ENCODE assay signal across 17 cellular contexts in the genomic region with DNA sequence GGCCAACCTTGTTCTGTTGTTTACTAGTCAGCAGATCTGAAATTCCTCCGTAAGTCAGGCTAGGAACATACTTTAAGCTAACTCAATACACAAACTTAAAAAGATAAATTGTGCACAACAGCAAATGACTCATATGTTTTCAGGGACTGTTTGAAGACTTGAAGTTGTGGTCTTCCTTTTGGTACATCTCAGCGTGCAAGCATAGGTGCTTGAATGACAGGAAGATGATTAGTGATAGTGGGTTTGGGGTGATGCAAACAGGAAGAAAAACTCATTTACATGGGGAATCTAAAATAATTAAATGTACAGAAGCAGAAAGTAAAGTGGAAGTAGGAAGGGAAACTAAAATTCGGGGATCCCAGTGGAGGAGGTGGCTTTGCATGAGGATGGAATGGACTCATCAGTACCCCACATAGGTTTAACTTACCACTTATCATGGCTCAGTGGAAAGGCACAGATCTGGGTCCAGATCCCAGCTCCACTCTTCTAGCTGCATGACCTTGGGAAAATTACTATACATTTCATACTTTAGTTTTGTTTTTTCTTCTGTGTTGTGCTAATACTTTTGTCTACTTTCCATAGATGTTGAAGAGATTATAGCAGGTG.
DNase-seq lines count a peak whose midpoint lies in the region; ATAC-seq, FAIRE-seq and TF ChIP-seq lines count a peak whose summit lies in the region.
"Had no signal": no experiment of that assay in that cellular context is flagged by ENCODE, and none has a peak within 500 bp of the region (broad histone marks: within the 10 kb centered on the region; RNA-seq: fewer than 3 reads in every experiment).

No MANE protein-coding gene starts in this region.

- DNase-seq in activated naive CD4-positive, alpha-beta T cell treated with anti-CD3 and anti-CD28 coated beads for 36 hours, result peak; percentile 22
- DNase-seq in activated naive CD4-positive, alpha-beta T cell (lab: John Stamatoyannopoulos, UW), result no peak
- peak; percentile 29 for DNase-seq in activated CD4-positive, alpha-beta memory T cell treated with anti-CD3 and anti-CD28 coated beads for 36 hours
- no peak for DNase-seq in effector memory CD4-positive, alpha-beta T cell
- DNase-seq in upper lobe of right lung (no peak), GM10248 (ENCODE audit: extremely low spot score) (no peak), urothelium cell line (ENCODE audit: low spot score) (no peak)
- DNase-seq: activated effector memory CD4-positive, alpha-beta T cell treated with anti-CD3 and anti-CD28 coated beads, Interleukin-2, amount 50 U/mL, for 16 hours; NCI-H187 treated with DMSO at 0.1 percent for 48 hours; NCI-H524; stimulated activated CD4-positive, alpha-beta T cell treated with anti-CD3 and anti-CD28 coated beads, Interleukin-2, amount 100 ng/mL, for 48 hours; transverse colon had no signal

- CTCF ChIA-PET in activated naive CD4-positive, alpha-beta T cell treated with anti-CD3 and anti-CD28 coated beads for 36 hours (lab: Charles Lee), result interaction anchor here (1.4 to 2.3 kb wide), 3 partner anchors 15 to 79 kb away, joined by 4 to 10 read pairs (median 6); no protein-coding TSS in a partner anchor
- CTCF ChIA-PET in activated CD4-positive, alpha-beta memory T cell treated with anti-CD3 and anti-CD28 coated beads for 36 hours (lab: Charles Lee), result interaction anchor here (0.9 to 3.6 kb wide), 3 partner anchors 13 to 79 kb away, joined by 3 to 35 read pairs (median 21); no protein-coding TSS in a partner anchor
- CTCF ChIA-PET in GM10248 (lab: Yijun Ruan, JAX), result interaction anchor here (0.9 to 1.1 kb wide), 3 partner anchors 15 to 79 kb away, joined by 3 to 4 read pairs (median 3); no protein-coding TSS in a partner anchor

- TF ChIP-seq CTCF in upper lobe of right lung (IDR thresholded peaks at IDR 0.05), result no peak
- no peak for TF ChIP-seq CTCF in GM10248 (IDR thresholded peaks at IDR 0.05; ENCODE audit: control extremely low read depth, extremely low read depth, low read depth, missing control alignments)

- peaks cover 6% of the 10 kb centered on the region for H3K4me1 ChIP-seq in effector memory CD4-positive, alpha-beta T cell (ENCODE audit: control insufficient read depth, insufficient read depth, low read length, poor library complexity, severe bottlenecking)
- H3K4me1 ChIP-seq in upper lobe of right lung, result no peaks in the 10 kb centered on the region

- intact Hi-C loops in activated naive CD4-positive, alpha-beta T cell treated with anti-CD3 and anti-CD28 coated beads for 36 hours (cut with micrococcal nuclease), result loop anchor here (1.0 to 5.0 kb wide), 2 partner anchors 12 to 79 kb away; no protein-coding TSS in a partner anchor
- intact Hi-C loops in activated CD4-positive, alpha-beta memory T cell treated with anti-CD3 and anti-CD28 coated beads for 36 hours (cut with micrococcal nuclease), result loop anchor here (1.0 to 5.0 kb wide), 7 partner anchors 12 to 946 kb away; a partner anchor contains a TSS
- intact Hi-C loops in upper lobe of right lung (cut with DNase I), result no loop called here

- no peaks in the 10 kb centered on the region for H3K27me3 ChIP-seq in effector memory CD4-positive, alpha-beta T cell (replicated peaks; ENCODE audit: control insufficient read depth, insufficient read depth, low read length, poor library complexity, severe bottlenecking)
- no peaks in the 10 kb centered on the region for H3K27me3 ChIP-seq in upper lobe of right lung
- H3K27me3 ChIP-seq: neutrophil, transverse colon had no signal

- H3K4me3 ChIP-seq in effector memory CD4-positive, alpha-beta T cell (ENCODE audit: insufficient read depth, low read depth, low read length, poor library complexity, severe bottlenecking), result no peak overlapping the region
- no peak overlapping the region for H3K4me3 ChIP-seq in upper lobe of right lung
- H3K4me3 ChIP-seq: transverse colon had no signal

- H3K36me3 Mint-ChIP-seq in activated naive CD4-positive, alpha-beta T cell treated with anti-CD3 and anti-CD28 coated beads for 36 hours (ENCODE audit: low read depth), result no peaks in the 10 kb centered on the region
- H3K36me3 Mint-ChIP-seq in activated CD4-positive, alpha-beta memory T cell treated with anti-CD3 and anti-CD28 coated beads for 36 hours, result no peaks in the 10 kb centered on the region
- H3K36me3 Mint-ChIP-seq: WTC11 had no signal

- no peaks in the 10 kb centered on the region for H3K9me3 Mint-ChIP-seq in activated naive CD4-positive, alpha-beta T cell treated with anti-CD3 and anti-CD28 coated beads for 36 hours
- no peaks in the 10 kb centered on the region for H3K9me3 Mint-ChIP-seq in activated CD4-positive, alpha-beta memory T cell treated with anti-CD3 and anti-CD28 coated beads for 36 hours

- H3K9me3 ChIP-seq in effector memory CD4-positive, alpha-beta T cell (ENCODE audit: control insufficient read depth, low read length), result no peaks in the 10 kb centered on the region
- H3K9me3 ChIP-seq in upper lobe of right lung, result no peaks in the 10 kb centered on the region
- H3K9me3 ChIP-seq: neutrophil, transverse colon had no signal

- no peaks in the 10 kb centered on the region for H3K36me3 ChIP-seq in effector memory CD4-positive, alpha-beta T cell (ENCODE audit: control insufficient read depth, insufficient read depth, low read length)
- H3K36me3 ChIP-seq in upper lobe of right lung, result no peaks in the 10 kb centered on the region
- H3K36me3 ChIP-seq: neutrophil, transverse colon had no signal

- ATAC-seq in upper lobe of right lung (no peak), HG03442 (IDR thresholded peaks at IDR 0.05; ENCODE audit: unreplicated experiment) (no peak)
- ATAC-seq: WTC11 had no signal

- H3K27ac ChIP-seq in effector memory CD4-positive, alpha-beta T cell (ENCODE audit: insufficient read depth, low read length, poor library complexity, severe bottlenecking), result peak overlapping the region; percentile 61
- peak overlapping the region; percentile 7 for H3K27ac ChIP-seq in upper lobe of right lung
- H3K27ac ChIP-seq: neutrophil had no signal

- peak overlapping the region; percentile 5 for H3K27ac Mint-ChIP-seq in activated naive CD4-positive, alpha-beta T cell treated with anti-CD3 and anti-CD28 coated beads for 36 hours
- peak overlapping the region; percentile 78 for H3K27ac Mint-ChIP-seq in activated CD4-positive, alpha-beta memory T cell treated with anti-CD3 and anti-CD28 coated beads for 36 hours
- H3K27ac Mint-ChIP-seq: WTC11 had no signal

- H3K4me1 Mint-ChIP-seq in activated naive CD4-positive, alpha-beta T cell treated with anti-CD3 and anti-CD28 coated beads for 36 hours (ENCODE audit: low read depth), result peaks cover 13% of the 10 kb centered on the region
- H3K4me1 Mint-ChIP-seq in activated CD4-positive, alpha-beta memory T cell treated with anti-CD3 and anti-CD28 coated beads for 36 hours (ENCODE audit: low read depth), result peaks cover 33% of the 10 kb centered on the region
- H3K4me1 Mint-ChIP-seq: WTC11 had no signal

- no peak for FAIRE-seq in urothelium cell line (lab: Jason Lieb, UNC)
- FAIRE-seq: frontal cortex, RCC 7860 had no signal

- H3K27me3 Mint-ChIP-seq in activated naive CD4-positive, alpha-beta T cell treated with anti-CD3 and anti-CD28 coated beads for 36 hours (ENCODE audit: low read depth), result no peaks in the 10 kb centered on the region
- no peaks in the 10 kb centered on the region for H3K27me3 Mint-ChIP-seq in activated CD4-positive, alpha-beta memory T cell treated with anti-CD3 and anti-CD28 coated beads for 36 hours

- POLR2A ChIA-PET in activated CD4-positive, alpha-beta memory T cell treated with anti-CD3 and anti-CD28 coated beads for 36 hours (lab: Charles Lee), result interaction anchor here (1.8 kb wide), 1 partner anchor 13 kb away, joined by 7 read pairs; no protein-coding TSS in a partner anchor
- POLR2A ChIA-PET in GM10248 (lab: Yijun Ruan, JAX), result no interaction called here

- H3K4me3 Mint-ChIP-seq in activated naive CD4-positive, alpha-beta T cell treated with anti-CD3 and anti-CD28 coated beads for 36 hours, result no peak overlapping the region
- peak overlapping the region; percentile 49 for H3K4me3 Mint-ChIP-seq in activated CD4-positive, alpha-beta memory T cell treated with anti-CD3 and anti-CD28 coated beads for 36 hours
- H3K4me3 Mint-ChIP-seq: WTC11 had no signal

Comparison
In these comparisons a context has a peak if more than half of its experiments do, and no peak if none do; other contexts are left out.
1. DNase-seq: peak in activated naive CD4-positive, alpha-beta T cell treated with anti-CD3 and anti-CD28 coated beads for 36 hours (single experiment) and activated CD4-positive, alpha-beta memory T cell treated with anti-CD3 and anti-CD28 coated beads for 36 hours (single experiment); none in activated naive CD4-positive, alpha-beta T cell (0 of 4), effector memory CD4-positive, alpha-beta T cell (0 of 3), upper lobe of right lung (single experiment), GM10248 (single experiment) and urothelium cell line (single experiment).